ENCODE assay signal across 24 cellular contexts in the genomic region with DNA sequence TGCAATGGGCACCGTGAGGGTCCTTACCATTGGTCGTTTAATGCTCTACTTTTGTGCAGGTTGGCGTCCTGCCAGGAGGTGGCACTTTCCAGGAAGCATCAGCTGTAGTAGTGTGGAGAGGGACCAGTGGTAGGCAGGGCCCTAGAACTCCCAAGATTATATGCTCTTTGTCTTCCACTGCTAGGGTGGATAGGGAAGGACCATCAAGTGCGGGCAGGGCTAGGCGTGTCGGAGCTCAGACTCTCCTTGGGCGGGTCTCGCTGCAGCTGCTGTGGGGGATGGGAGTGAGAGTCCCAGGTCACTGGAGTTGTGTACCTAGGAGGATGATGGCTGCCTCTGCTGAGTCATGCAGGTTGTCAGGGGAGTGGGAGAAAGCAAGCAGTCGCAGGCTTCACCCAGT.
DNase-seq lines count a peak whose midpoint lies in the region; ATAC-seq and TF ChIP-seq lines count a peak whose summit lies in the region.
"Had no signal": no experiment of that assay in that cellular context is flagged by ENCODE, and none has a peak within 500 bp of the region (broad histone marks: within the 10 kb centered on the region; RNA-seq: fewer than 3 reads in every experiment).

No MANE protein-coding gene starts in this region.

- H3K4me3 ChIP-seq in hepatocyte (no peak overlapping the region), transverse colon (no peak overlapping the region)
- H3K4me3 ChIP-seq: body of pancreas, thyroid gland had no signal

- H4K20me1 ChIP-seq in hepatocyte (ENCODE audit: insufficient read depth, poor library complexity, severe bottlenecking): no peaks in the 10 kb centered on the region

- H3K4me1 Mint-ChIP-seq in activated naive CD8-positive, alpha-beta T cell treated with anti-CD3 and anti-CD28 coated beads, Interleukin-2, amount 10 ng/mL, durations not matched to agents 7 days and 5 days: peaks cover 41% of the 10 kb centered on the region
- H3K4me1 Mint-ChIP-seq in activated naive CD8-positive, alpha-beta T cell treated with anti-CD3 and anti-CD28 coated beads, Interleukin-2, amount 50 U/mL, for 24 hours: peaks cover 43% of the 10 kb centered on the region
- peaks cover 30% of the 10 kb centered on the region for H3K4me1 Mint-ChIP-seq in T-helper 17 cell

- H3K27ac Mint-ChIP-seq in activated naive CD8-positive, alpha-beta T cell treated with anti-CD3 and anti-CD28 coated beads, Interleukin-2, amount 10 ng/mL, durations not matched to agents 7 days and 5 days: peak overlapping the region; percentile 81
- no peak overlapping the region for H3K27ac Mint-ChIP-seq in activated naive CD8-positive, alpha-beta T cell treated with anti-CD3 and anti-CD28 coated beads, Interleukin-2, amount 50 U/mL, for 24 hours
- H3K27ac Mint-ChIP-seq in T-helper 17 cell: peak overlapping the region; percentile 61
- H3K27ac Mint-ChIP-seq: activated naive CD8-positive, alpha-beta T cell treated with anti-CD3 and anti-CD28 coated beads for 36 hours; stimulated activated naive CD8-positive, alpha-beta T cell treated with anti-CD3 and anti-CD28 coated beads, Interleukin-15, Interleukin-2, amounts not matched to agents 100 ng/mL and 50 ng/mL, for 24 hours had no signal

- 68% methylated on average over 9 of the region's 9 CpGs for WGBS in hepatocyte (ENCODE audit: low lambda C conversion rate, missing lambda C conversion rate)
- 74% methylated on average over 9 of the region's 9 CpGs; no CpG with 5 or more reads in 1 of the 2 donors for WGBS in transverse colon (ENCODE audit: low coverage in 1 of 2), 2 donors

- H3K27me3 Mint-ChIP-seq in activated naive CD8-positive, alpha-beta T cell treated with anti-CD3 and anti-CD28 coated beads, Interleukin-2, amount 10 ng/mL, durations not matched to agents 7 days and 5 days: no peaks in the 10 kb centered on the region
- no peaks in the 10 kb centered on the region for H3K27me3 Mint-ChIP-seq in activated naive CD8-positive, alpha-beta T cell treated with anti-CD3 and anti-CD28 coated beads, Interleukin-2, amount 50 U/mL, for 24 hours
- H3K27me3 Mint-ChIP-seq in T-helper 17 cell: no peaks in the 10 kb centered on the region
- H3K27me3 Mint-ChIP-seq: activated naive CD8-positive, alpha-beta T cell treated with anti-CD3 and anti-CD28 coated beads for 36 hours; stimulated activated naive CD8-positive, alpha-beta T cell treated with anti-CD3 and anti-CD28 coated beads, Interleukin-15, Interleukin-2, amounts not matched to agents 100 ng/mL and 50 ng/mL, for 24 hours had no signal

- in situ Hi-C loops in transverse colon (cut with MboI; ENCODE audit: low pct_ligation_motif_present in 1 of 4, low pct_unique_long_range_greater_than_20kb in 1 of 4, low sequenced_read_pairs in 3 of 4): no loop called here

- no peaks in the 10 kb centered on the region for H3K9me2 ChIP-seq in hepatocyte (replicated peaks; ENCODE audit: insufficient read depth)

- intact Hi-C loops in transverse colon (cut with DNase I; ENCODE audit: low total_unique reads): no loop called here

- no peak overlapping the region for H3K4me3 Mint-ChIP-seq in activated naive CD8-positive, alpha-beta T cell treated with anti-CD3 and anti-CD28 coated beads, Interleukin-2, amount 10 ng/mL, durations not matched to agents 7 days and 5 days
- H3K4me3 Mint-ChIP-seq in activated naive CD8-positive, alpha-beta T cell treated with anti-CD3 and anti-CD28 coated beads, Interleukin-2, amount 50 U/mL, for 24 hours: no peak overlapping the region
- peak overlapping the region; percentile 60 for H3K4me3 Mint-ChIP-seq in T-helper 17 cell
- H3K4me3 Mint-ChIP-seq: activated naive CD8-positive, alpha-beta T cell treated with anti-CD3 and anti-CD28 coated beads for 36 hours; activated T-cell treated with anti-CD3 and anti-CD28 coated beads, Interleukin-2, amount 50 U/mL, for 4 hours; CD8-positive, alpha-beta memory T cell; stimulated activated naive CD8-positive, alpha-beta T cell treated with anti-CD3 and anti-CD28 coated beads, Interleukin-15, Interleukin-2, amounts not matched to agents 100 ng/mL and 50 ng/mL, for 24 hours had no signal

- no peaks in the 10 kb centered on the region for H3K4me1 ChIP-seq in hepatocyte (ENCODE audit: insufficient read depth)
- no peaks in the 10 kb centered on the region for H3K4me1 ChIP-seq in transverse colon
- H3K4me1 ChIP-seq: body of pancreas, thyroid gland had no signal

- H3K36me3 ChIP-seq in hepatocyte (replicated peaks; ENCODE audit: insufficient read depth, low read depth) (no peaks in the 10 kb centered on the region), transverse colon (no peaks in the 10 kb centered on the region)
- H3K36me3 ChIP-seq: thyroid gland had no signal

- POLR2A ChIA-PET in activated naive CD8-positive, alpha-beta T cell treated with anti-CD3 and anti-CD28 coated beads, Interleukin-2, amount 10 ng/mL, durations not matched to agents 7 days and 5 days (lab: Charles Lee): no interaction called here

- H3K4me2 ChIP-seq in hepatocyte: no peak overlapping the region

- TF ChIP-seq CTCF in hepatocyte (IDR thresholded peaks at IDR 0.05; ENCODE audit: poor library complexity) (no peak), transverse colon (IDR thresholded peaks at IDR 0.05) (no peak)

- H3K9me3 ChIP-seq in T-helper 17 cell (ENCODE audit: control insufficient read depth, low read length, poor library complexity, severe bottlenecking) (no peaks in the 10 kb centered on the region), hepatocyte (ENCODE audit: low read depth) (no peaks in the 10 kb centered on the region), transverse colon (no peaks in the 10 kb centered on the region)
- H3K9me3 ChIP-seq: body of pancreas, thyroid gland had no signal

- peaks cover 9% of the 10 kb centered on the region for H3K9me3 Mint-ChIP-seq in activated naive CD8-positive, alpha-beta T cell treated with anti-CD3 and anti-CD28 coated beads, Interleukin-2, amount 10 ng/mL, durations not matched to agents 7 days and 5 days
- peaks cover 5% of the 10 kb centered on the region for H3K9me3 Mint-ChIP-seq in activated naive CD8-positive, alpha-beta T cell treated with anti-CD3 and anti-CD28 coated beads, Interleukin-2, amount 50 U/mL, for 24 hours
- H3K9me3 Mint-ChIP-seq: activated T-cell treated with anti-CD3 and anti-CD28 coated beads, Interleukin-2, amount 50 U/mL, for 4 hours; CD8-positive, alpha-beta memory T cell had no signal

- H3K27ac ChIP-seq in hepatocyte: peak overlapping the region; percentile 55
- no peak overlapping the region for H3K27ac ChIP-seq in transverse colon
- H3K27ac ChIP-seq: body of pancreas, thyroid gland had no signal

- no peaks in the 10 kb centered on the region for H3K27me3 ChIP-seq in hepatocyte
- H3K27me3 ChIP-seq in transverse colon: no peaks in the 10 kb centered on the region
- H3K27me3 ChIP-seq: body of pancreas, thyroid gland had no signal

- H3K36me3 Mint-ChIP-seq in activated naive CD8-positive, alpha-beta T cell treated with anti-CD3 and anti-CD28 coated beads, Interleukin-2, amount 10 ng/mL, durations not matched to agents 7 days and 5 days: peaks cover 16% of the 10 kb centered on the region
- no peaks in the 10 kb centered on the region for H3K36me3 Mint-ChIP-seq in activated naive CD8-positive, alpha-beta T cell treated with anti-CD3 and anti-CD28 coated beads, Interleukin-2, amount 50 U/mL, for 24 hours (ENCODE audit: low read depth)
- no peaks in the 10 kb centered on the region for H3K36me3 Mint-ChIP-seq in T-helper 17 cell (ENCODE audit: low read depth)

- TF ChIP-seq POLR2A in transverse colon (IDR thresholded peaks at IDR 0.05): no peak

- H3K79me2 ChIP-seq in hepatocyte: no peaks in the 10 kb centered on the region

- no peak for TF ChIP-seq EP300 in transverse colon (IDR thresholded peaks at IDR 0.05; ENCODE audit: low read depth)

- H2AFZ ChIP-seq in hepatocyte: no peak overlapping the region

- DNase-seq in activated naive CD8-positive, alpha-beta T cell treated with anti-CD3 and anti-CD28 coated beads, Interleukin-2, amount 10 ng/mL, durations not matched to agents 7 days and 5 days: no peak
- DNase-seq in activated naive CD8-positive, alpha-beta T cell treated with anti-CD3 and anti-CD28 coated beads, Interleukin-2, amount 50 U/mL, for 24 hours: no peak
- DNase-seq in T-helper 17 cell: no peak
- DNase-seq in hepatocyte (ENCODE audit: low spot score): peak; percentile 23
- peak; percentile 52 for DNase-seq in transverse colon
- no peak for DNase-seq in NCI-H524 treated with DMSO at 0.1 percent for 48 hours (lab: John Stamatoyannopoulos, UW)
- DNase-seq: activated naive CD8-positive, alpha-beta T cell treated with anti-CD3 and anti-CD28 coated beads for 36 hours; activated T-cell treated with anti-CD3 and anti-CD28 coated beads, Interleukin-2, amount 50 U/mL, for 4 hours; body of pancreas; CD8-positive, alpha-beta memory T cell; DMS79 treated with DMSO at 0.1 percent for 48 hours; effector CD8-positive, alpha-beta T cell; kidney glomerular epithelial cell; NCI-H1105; NCI-H2081; NCI-H446 treated with DMSO at 0.1 percent for 48 hours; stimulated activated CD4-positive, alpha-beta T cell treated with anti-CD3 and anti-CD28 coated beads, Interleukin-12 subunit alpha, Interleukin-12 subunit beta, amount 100 ng/mL, for 4 hours; stimulated activated CD4-positive, alpha-beta T cell treated with anti-CD3 and anti-CD28 coated beads, Interleukin-4, amount 100 ng/mL, for 4 hours; T-helper 9 cell had no signal

- no peak for ATAC-seq in activated naive CD8-positive, alpha-beta T cell treated with anti-CD3 and anti-CD28 coated beads, Interleukin-2, amount 10 ng/mL, durations not matched to agents 7 days and 5 days (ENCODE audit: low read depth)
- ATAC-seq in activated naive CD8-positive, alpha-beta T cell treated with anti-CD3 and anti-CD28 coated beads, Interleukin-2, amount 50 U/mL, for 24 hours: no peak
- ATAC-seq in T-helper 17 cell: no peak
- no peak for ATAC-seq in HG02938 (IDR thresholded peaks at IDR 0.05; ENCODE audit: unreplicated experiment)
- ATAC-seq in HG03439 (IDR thresholded peaks at IDR 0.05; ENCODE audit: unreplicated experiment): no peak
- ATAC-seq: activated T-cell treated with anti-CD3 and anti-CD28 coated beads, Interleukin-2, amount 50 U/mL, for 4 hours; body of pancreas; right cardiac atrium had no signal

Comparison
In these comparisons a context has a peak if more than half of its experiments do, and no peak if none do; other contexts are left out.
1. DNase-seq: peak in hepatocyte (single experiment) and transverse colon (single experiment); none in activated naive CD8-positive, alpha-beta T cell treated with anti-CD3 and anti-CD28 coated beads, Interleukin-2, amount 10 ng/mL, durations not matched to agents 7 days and 5 days (single experiment), activated naive CD8-positive, alpha-beta T cell treated with anti-CD3 and anti-CD28 coated beads, Interleukin-2, amount 50 U/mL, for 24 hours (single experiment), T-helper 17 cell (0 of 3) and NCI-H524 treated with DMSO at 0.1 percent for 48 hours (single experiment).